In the genomic region with DNA sequence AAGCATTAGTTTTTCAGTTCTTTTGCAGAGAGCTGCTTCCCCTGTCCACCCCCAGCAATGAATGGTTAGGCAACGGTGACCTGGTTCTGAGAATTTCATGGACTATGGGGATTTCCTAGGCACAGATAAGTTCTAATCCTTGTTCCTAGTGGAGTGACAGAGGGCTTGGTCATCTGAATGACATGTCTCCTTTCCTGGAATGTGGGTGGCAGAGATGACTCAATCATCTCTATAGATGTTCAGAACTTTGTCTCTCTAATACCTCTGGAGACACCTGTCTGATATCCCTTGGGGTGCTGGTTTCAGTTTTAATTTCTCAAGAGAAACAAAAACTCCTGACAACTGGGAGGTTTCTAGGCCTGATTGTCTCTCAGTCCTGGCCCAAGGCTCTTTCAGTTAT, we compare ENCODE assay signal across 13 cellular contexts. TPM values are rescaled to one million over a fixed set of nuclear protein-coding genes. Genes with fewer than 3 reads are reported as not detected.
DNase-seq lines count a peak whose midpoint lies in the region; ATAC-seq, FAIRE-seq and TF ChIP-seq lines count a peak whose summit lies in the region.
"Had no signal": no experiment of that assay in that cellular context is flagged by ENCODE, and none has a peak within 500 bp of the region (broad histone marks: within the 10 kb centered on the region; RNA-seq: fewer than 3 reads in every experiment).

No MANE protein-coding gene starts in this region.

- no peak overlapping the region for H3K4me3 ChIP-seq in stomach
- H3K4me3 ChIP-seq: left ventricle myocardium inferior, sigmoid colon, testis had no signal

- CTCF ChIA-PET in activated CD8-positive, alpha-beta memory T cell treated with anti-CD3 and anti-CD28 coated beads, Interleukin-2, amount 10 ng/mL, durations not matched to agents 7 days and 5 days (lab: Charles Lee), result no interaction called here

- peaks cover 13% of the 10 kb centered on the region for H3K4me1 Mint-ChIP-seq in activated CD8-positive, alpha-beta memory T cell treated with anti-CD3 and anti-CD28 coated beads, Interleukin-2, amount 10 ng/mL, durations not matched to agents 7 days and 5 days
- no peaks in the 10 kb centered on the region for H3K4me1 Mint-ChIP-seq in chondrocyte (ENCODE audit: low read depth)

- TF ChIP-seq EP300 in stomach (IDR thresholded peaks at IDR 0.05), result no peak

- H3K9me3 Mint-ChIP-seq in activated CD8-positive, alpha-beta memory T cell treated with anti-CD3 and anti-CD28 coated beads, Interleukin-2, amount 10 ng/mL, durations not matched to agents 7 days and 5 days (ENCODE audit: low read depth), result no peaks in the 10 kb centered on the region
- peaks cover 6% of the 10 kb centered on the region for H3K9me3 Mint-ChIP-seq in chondrocyte (ENCODE audit: low read depth)

- H3K4me1 ChIP-seq in stomach, result peaks cover 0 to 13% (median 0%) of the 10 kb centered on the region in 4 donors
- H3K4me1 ChIP-seq: left ventricle myocardium inferior, sigmoid colon, testis had no signal

- H3K27ac ChIP-seq in stomach, result no peak overlapping the region
- H3K27ac ChIP-seq: left ventricle myocardium inferior, sigmoid colon, testis had no signal

- no peak overlapping the region for H3K27ac Mint-ChIP-seq in activated CD8-positive, alpha-beta memory T cell treated with anti-CD3 and anti-CD28 coated beads, Interleukin-2, amount 10 ng/mL, durations not matched to agents 7 days and 5 days
- H3K27ac Mint-ChIP-seq in chondrocyte (ENCODE audit: unreplicated experiment), result no peak overlapping the region

- no peak for TF ChIP-seq CTCF in stomach (IDR thresholded peaks at IDR 0.05)
- TF ChIP-seq CTCF in chondrocyte (IDR thresholded peaks at IDR 0.05), result no peak

- no peaks in the 10 kb centered on the region for H3K27me3 Mint-ChIP-seq in activated CD8-positive, alpha-beta memory T cell treated with anti-CD3 and anti-CD28 coated beads, Interleukin-2, amount 10 ng/mL, durations not matched to agents 7 days and 5 days
- H3K27me3 Mint-ChIP-seq in chondrocyte (ENCODE audit: low read depth), result peaks cover 28% of the 10 kb centered on the region

- H3K36me3 Mint-ChIP-seq in activated CD8-positive, alpha-beta memory T cell treated with anti-CD3 and anti-CD28 coated beads, Interleukin-2, amount 10 ng/mL, durations not matched to agents 7 days and 5 days, result no peaks in the 10 kb centered on the region
- peaks cover 6% of the 10 kb centered on the region for H3K36me3 Mint-ChIP-seq in chondrocyte (ENCODE audit: low read depth)

- no peak overlapping the region for H3K4me3 Mint-ChIP-seq in activated CD8-positive, alpha-beta memory T cell treated with anti-CD3 and anti-CD28 coated beads, Interleukin-2, amount 10 ng/mL, durations not matched to agents 7 days and 5 days
- H3K4me3 Mint-ChIP-seq in chondrocyte (ENCODE audit: unreplicated experiment), result no peak overlapping the region

- intact Hi-C loops in stomach (cut with DNase I; ENCODE audit: low total_unique reads), result no loop called here

- FAIRE-seq in GM12892 (lab: Jason Lieb, UNC), result peak; percentile 44
- FAIRE-seq: H54 had no signal

- no peaks in the 10 kb centered on the region for H3K27me3 ChIP-seq in stomach
- H3K27me3 ChIP-seq: sigmoid colon, testis had no signal

- peak; percentile 42 for DNase-seq in GM12892 (ENCODE audit: insufficient read length)
- peak; percentile 37 for DNase-seq in HPDE6-E6E7 (ENCODE audit: extremely low spot score)
- no peak for DNase-seq in stomach
- DNase-seq in activated CD8-positive, alpha-beta memory T cell treated with anti-CD3 and anti-CD28 coated beads, Interleukin-2, amount 10 ng/mL, durations not matched to agents 7 days and 5 days, result no peak
- DNase-seq in chondrocyte (ENCODE audit: low spot score), result no peak
- no peak for DNase-seq in medulla oblongata (ENCODE audit: extremely low spot score)
- DNase-seq: left ventricle myocardium inferior, SIG-M5, sigmoid colon, testis had no signal

- no peaks in the 10 kb centered on the region for H3K36me3 ChIP-seq in stomach
- H3K36me3 ChIP-seq: left ventricle myocardium inferior, sigmoid colon had no signal

- TF ChIP-seq POLR2A in GM12892 (IDR thresholded peaks at IDR 0.05; ENCODE audit: low read depth, low read length) (no peak), stomach (IDR thresholded peaks at IDR 0.05) (no peak)

- H3K9me3 ChIP-seq in stomach, result no peaks in the 10 kb centered on the region
- H3K9me3 ChIP-seq: left ventricle myocardium inferior, sigmoid colon, testis had no signal

- ATAC-seq in GM19455 (IDR thresholded peaks at IDR 0.05; ENCODE audit: unreplicated experiment) (peak; percentile 59), esophagus mucosa (peak; percentile 77)
- no peak for ATAC-seq in activated CD8-positive, alpha-beta memory T cell treated with anti-CD3 and anti-CD28 coated beads, Interleukin-2, amount 10 ng/mL, durations not matched to agents 7 days and 5 days

- 33 to 84% (median 70%) methylated on average over 1 of the region's 1 CpG for WGBS in stomach, 5 donors

RNA-seq across cellular contexts. Expression of gene PLA2G4E, which starts 10.4 kb away (rescaled TPM):
- polyA plus RNA-seq in GM12892 (2012; ENCODE audit: missing spikeins), result not detected
- total RNA-seq in esophagus mucosa (18.1 TPM), stomach (not detected), chondrocyte (not detected in 3 replicates)
- under 1 TPM in 1 of 3 donors, not detected in 2; 0.78 TPM for polyA plus RNA-seq in stomach
- total RNA-seq in activated CD8-positive, alpha-beta memory T cell treated with anti-CD3 and anti-CD28 coated beads, Interleukin-2, amount 10 ng/mL, durations not matched to agents 7 days and 5 days, result under 1 TPM in 1 of 2 experiments, not detected in 1; 0.05 TPM
- total RNA-seq: left ventricle myocardium inferior, sigmoid colon had no signal

RNA-seq across cellular contexts. Expression of gene EHD4, which starts 38.1 kb away (rescaled TPM):
- 19.9 TPM for polyA plus RNA-seq in GM12892 (2012; ENCODE audit: missing spikeins)
- 32.0 TPM for total RNA-seq in esophagus mucosa
- 10 to 100 TPM in 4 of 5 donors, 1 to 10 TPM in 1; 9.4 to 86.4 (median 23.1) TPM for total RNA-seq in stomach
- polyA plus RNA-seq in stomach, result 10 to 100 TPM in 1 of 3 donors, 1 to 10 TPM in 2; 5.8 to 12.1 (median 9.8) TPM
- total RNA-seq in activated CD8-positive, alpha-beta memory T cell treated with anti-CD3 and anti-CD28 coated beads, Interleukin-2, amount 10 ng/mL, durations not matched to agents 7 days and 5 days, result 10 to 100 TPM; 15.6 to 19.8 TPM
- 23.2 to 23.9 TPM (median 23.8 TPM) in 3 replicates for total RNA-seq in chondrocyte

Comparison
In these comparisons a context has a peak if more than half of its experiments do, and no peak if none do; other contexts are left out.
1. DNase-seq: peak in GM12892 (single experiment) and HPDE6-E6E7 (single experiment); none in stomach (single experiment), activated CD8-positive, alpha-beta memory T cell treated with anti-CD3 and anti-CD28 coated beads, Interleukin-2, amount 10 ng/mL, durations not matched to agents 7 days and 5 days (single experiment), chondrocyte (single experiment) and medulla oblongata (single experiment).
2. RNA of gene PLA2G4E, which starts 10.4 kb away (total RNA-seq): 18.1 TPM in esophagus mucosa (single experiment); 0.05 TPM in activated CD8-positive, alpha-beta memory T cell treated with anti-CD3 and anti-CD28 coated beads, Interleukin-2, amount 10 ng/mL, durations not matched to agents 7 days and 5 days, not detected in stomach and not detected in chondrocyte; every median in the first group is over 10 times any median in the second.